18 cellular contexts compared by ENCODE assay signal in genomic region chr10:93220315-93221170, GRCh38.
A peak's percentile ranks its signal among the peaks of the same experiment; 100 is the strongest.
DNase-seq lines count a peak whose midpoint lies in the region; ATAC-seq and TF ChIP-seq lines count a peak whose summit lies in the region.
"Had no signal": no experiment of that assay in that cellular context is flagged by ENCODE, and none has a peak within 500 bp of the region (broad histone marks: within the 10 kb centered on the region; RNA-seq: fewer than 3 reads in every experiment).

No MANE protein-coding gene starts in this region.

- ATAC-seq in right lobe of liver = peak; percentile 60 to 81 (median 61)

- TF ChIP-seq POLR2A in esophagus muscularis mucosa (IDR thresholded peaks at IDR 0.05; ENCODE audit: low read depth) = no peak
- TF ChIP-seq POLR2A in right lobe of liver (IDR thresholded peaks at IDR 0.05) = no peak
- TF ChIP-seq POLR2A in sigmoid colon (IDR thresholded peaks at IDR 0.05) = no peak
- TF ChIP-seq POLR2A in tibial nerve (IDR thresholded peaks at IDR 0.05) = no peak

- H3K4me3 ChIP-seq in esophagus muscularis mucosa (no peak overlapping the region), right lobe of liver (peak overlapping the region in 1 of 3 donors; percentile 10), sigmoid colon (no peak overlapping the region), tibial nerve (no peak overlapping the region)
- H3K4me3 ChIP-seq: HAP-1 had no signal

- intact Hi-C loops in esophagus muscularis mucosa (cut with DNase I) (no loop called here), right lobe of liver (cut with DNase I) (loop anchor here in 1 of 2 donors (10.0 kb wide), 1 partner anchor 46 kb away; no protein-coding TSS in a partner anchor), sigmoid colon (cut with DNase I) (no loop called here)

- H3K9me3 ChIP-seq in esophagus muscularis mucosa (no peaks in the 10 kb centered on the region), right lobe of liver (no peaks in the 10 kb centered on the region), sigmoid colon (no peaks in the 10 kb centered on the region), tibial nerve (no peaks in the 10 kb centered on the region)
- H3K9me3 ChIP-seq: BE2C, HAP-1 had no signal

- H3K27me3 ChIP-seq in esophagus muscularis mucosa (peaks cover 0 to 10% (median 0%) of the 10 kb centered on the region in 4 donors), right lobe of liver (no peaks in the 10 kb centered on the region), sigmoid colon (no peaks in the 10 kb centered on the region), tibial nerve (no peaks in the 10 kb centered on the region)
- H3K27me3 ChIP-seq: BE2C had no signal

- H3K27ac ChIP-seq in esophagus muscularis mucosa (replicated peaks in 1 of 4) (no peak overlapping the region), right lobe of liver (peak overlapping the region in 2 of 3 donors; percentile 5 to 66), sigmoid colon (no peak overlapping the region), tibial nerve (no peak overlapping the region)
- H3K27ac ChIP-seq: RWPE1 had no signal

- H3K36me3 ChIP-seq in esophagus muscularis mucosa = no peaks in the 10 kb centered on the region
- no peaks in the 10 kb centered on the region for H3K36me3 ChIP-seq in right lobe of liver
- no peaks in the 10 kb centered on the region for H3K36me3 ChIP-seq in sigmoid colon
- H3K36me3 ChIP-seq in tibial nerve = no peaks in the 10 kb centered on the region
- H3K36me3 ChIP-seq: BE2C, HAP-1 had no signal

- WGBS in esophagus muscularis mucosa = 77% methylated on average over 28 of the region's 33 CpGs
- WGBS in right lobe of liver (ENCODE audit: insufficient coverage, low coverage, low lambda C conversion rate, missing lambda C conversion rate) = 34% methylated on average over 13 of the region's 33 CpGs
- 81% methylated on average over 33 of the region's 33 CpGs for WGBS in sigmoid colon, 2 donors
- 54 to 59% methylated on average over 32 to 33 of the region's 33 CpGs for WGBS in tibial nerve, 2 donors

- H3K4me1 ChIP-seq in esophagus muscularis mucosa = no peaks in the 10 kb centered on the region
- peaks cover 0 to 60% (median 15%) of the 10 kb centered on the region in 4 donors for H3K4me1 ChIP-seq in right lobe of liver
- H3K4me1 ChIP-seq in sigmoid colon = no peaks in the 10 kb centered on the region
- no peaks in the 10 kb centered on the region for H3K4me1 ChIP-seq in tibial nerve
- H3K4me1 ChIP-seq: BE2C, HAP-1 had no signal

- no peak for TF ChIP-seq CTCF in esophagus muscularis mucosa (IDR thresholded peaks at IDR 0.05)
- TF ChIP-seq CTCF in right lobe of liver (IDR thresholded peaks at IDR 0.05) = no peak
- no peak for TF ChIP-seq CTCF in sigmoid colon (IDR thresholded peaks at IDR 0.05)
- no peak for TF ChIP-seq CTCF in tibial nerve (IDR thresholded peaks at IDR 0.05)

- DNase-seq in ELF-1 (ENCODE audit: low read depth, low spot score) = peak; percentile 38
- DNase-seq in HuH-7 (ENCODE audit: low spot score) = peak; percentile 46
- DNase-seq in esophagus muscularis mucosa (ENCODE audit: extremely low spot score) = peak; percentile 72
- DNase-seq in right lobe of liver = no peak
- DNase-seq in SHP77 treated with DMSO at 0.1 percent for 48 hours (lab: John Stamatoyannopoulos, UW) = no peak
- no peak for DNase-seq in sigmoid colon
- DNase-seq in activated T-cell treated with anti-CD3 and anti-CD28 coated beads, Interleukin-2, amount 50 U/mL, for 48 hours = no peak
- no peak for DNase-seq in tibial nerve (ENCODE audit: low spot score in 2 of 2)
- DNase-seq: BE2C; CD4-positive, CD25-positive, alpha-beta regulatory T cell; NCI-H1092 treated with DMSO at 0.1 percent for 48 hours; NCI-H146; NCI-H2081; NCI-H446 treated with DMSO at 0.1 percent for 48 hours; NCI-H69; NK-92 treated with Interleukin-12 subunit alpha and Interleukin-12 subunit beta, amount 100 ng/mL, for 24 hours had no signal

- no peak for TF ChIP-seq EP300 in esophagus muscularis mucosa (IDR thresholded peaks at IDR 0.05)
- no peak for TF ChIP-seq EP300 in sigmoid colon (IDR thresholded peaks at IDR 0.05)
- TF ChIP-seq EP300 in tibial nerve (IDR thresholded peaks at IDR 0.05) = no peak

Comparison
In these comparisons a context has a peak if more than half of its experiments do, and no peak if none do; other contexts are left out.
1. DNase-seq: peak in ELF-1 (single experiment), HuH-7 (single experiment) and esophagus muscularis mucosa (single experiment); none in right lobe of liver (0 of 3), SHP77 treated with DMSO at 0.1 percent for 48 hours (single experiment), sigmoid colon (single experiment), activated T-cell treated with anti-CD3 and anti-CD28 coated beads, Interleukin-2, amount 50 U/mL, for 48 hours (0 of 2) and tibial nerve (0 of 2).
2. H3K27ac ChIP-seq: peak in right lobe of liver (2 of 3); none in esophagus muscularis mucosa (0 of 4), sigmoid colon (0 of 4) and tibial nerve (0 of 4).